27 cellular contexts compared by ENCODE assay signal in genomic region chr6:50970908-50971307, GRCh38.
"Had no signal": no experiment of that assay in that cellular context is flagged by ENCODE, and none has a peak within 500 bp of the region (broad histone marks: within the 10 kb centered on the region; RNA-seq: fewer than 3 reads in every experiment).

No MANE protein-coding gene starts in this region.

- H3K4me3 ChIP-seq: colonic mucosa, coronary artery, dorsolateral prefrontal cortex, esophagus muscularis mucosa, esophagus squamous epithelium, gastrocnemius medialis, gastroesophageal sphincter, heart left ventricle, heart right ventricle, hepatocyte had no signal

- H3K27ac ChIP-seq: colonic mucosa, coronary artery, dorsolateral prefrontal cortex, epithelial cell of prostate, esophagus muscularis mucosa, esophagus squamous epithelium, foreskin keratinocyte, gastrocnemius medialis, gastroesophageal sphincter, heart left ventricle, heart right ventricle, hepatocyte had no signal

- DNase-seq: colonic mucosa; cortex of kidney; dermis blood vessel endothelial cell; dorsolateral prefrontal cortex; effector CD4-positive, alpha-beta T cell; effector CD8-positive, alpha-beta T cell; effector memory CD4-positive, alpha-beta T cell; effector memory CD8-positive, alpha-beta T cell; endodermal cell; erythroblast; esophagus squamous epithelium; foreskin fibroblast; foreskin melanocyte; gastrocnemius medialis; glutamatergic neuron; head of caudate nucleus; heart left ventricle; heart right ventricle had no signal

- FAIRE-seq: endometrium, endothelial cell of umbilical vein, frontal cortex had no signal

- H3K9me3 ChIP-seq: colonic mucosa, esophagus muscularis mucosa, esophagus squamous epithelium, gastrocnemius medialis, gastroesophageal sphincter, heart left ventricle, heart right ventricle had no signal

- H3K27me3 ChIP-seq: colonic mucosa, esophagus muscularis mucosa, esophagus squamous epithelium, foreskin keratinocyte, gastrocnemius medialis, heart left ventricle, heart right ventricle, hepatocyte had no signal

- H3K4me1 ChIP-seq: colonic mucosa, esophagus muscularis mucosa, foreskin keratinocyte, gastrocnemius medialis, gastroesophageal sphincter, heart left ventricle, heart right ventricle had no signal

- H3K36me3 ChIP-seq: colonic mucosa, esophagus muscularis mucosa, esophagus squamous epithelium, gastrocnemius medialis, gastroesophageal sphincter, heart left ventricle, heart right ventricle had no signal
